Comparison of ENCODE assay signal across 8 cellular contexts in genomic region chr19:14206737-14207725, GRCh38. TPM values are rescaled to one million over a fixed set of nuclear protein-coding genes. Genes with fewer than 3 reads are reported as not detected.
DNase-seq lines count a peak whose midpoint lies in the region; ATAC-seq and TF ChIP-seq lines count a peak whose summit lies in the region.
"Not testable (repeated sequence)": the region's sequence is repeated elsewhere in the genome, so short reads cannot be mapped to it uniquely, and the experiment has no call there.

No MANE protein-coding gene starts in this region.

- peak overlapping the region; percentile 71 for H3K27ac ChIP-seq in CD8-positive, alpha-beta memory T cell (ENCODE audit: low read depth, low read length)
- H3K27ac ChIP-seq in HL-60 (replicated peaks): not testable (repeated sequence)
- H3K27ac ChIP-seq in neural progenitor cell: peak overlapping the region; percentile 91

- peak; percentile 69 to 89 (median 81) for DNase-seq in CD8-positive, alpha-beta memory T cell
- DNase-seq in HL-60 (ENCODE audit: low read depth in 1 of 2, low spot score in 1 of 2): peak in 1 of 2 experiments; percentile 63
- DNase-seq in NCI-H460 (ENCODE audit: extremely low read depth, low read depth): peak; percentile 86
- DNase-seq in WTC11 (ENCODE audit: low spot score): peak; percentile 97
- peak; percentile 95 for DNase-seq in astrocyte of the spinal cord (ENCODE audit: low read depth, low spot score)
- DNase-seq in cardiac septum (ENCODE audit: low spot score): peak; percentile 93
- DNase-seq in neural progenitor cell (ENCODE audit: low spot score): peak; percentile 96
- peak; percentile 51 to 66 for DNase-seq in stimulated activated CD8-positive, alpha-beta memory T cell treated with anti-CD3 and anti-CD28 coated beads, Interleukin-7, amount 100 ng/mL, for 1 hour (ENCODE audit: low read depth in 2 of 2)

- peak overlapping the region; percentile 88 to 99 (median 96) for H3K4me3 Mint-ChIP-seq in CD8-positive, alpha-beta memory T cell
- H3K4me3 Mint-ChIP-seq in WTC11 (peak overlapping the region; percentile 83), neural progenitor cell (peak overlapping the region; percentile 96)

- H3K36me3 ChIP-seq in CD8-positive, alpha-beta memory T cell (ENCODE audit: insufficient read depth, low read length); neural progenitor cell: not testable (repeated sequence)

- peaks cover 24% of the 10 kb centered on the region for H4K20me1 ChIP-seq in neural progenitor cell (ENCODE audit: low read depth)

- not testable (repeated sequence) for H3K9me3 ChIP-seq in CD8-positive, alpha-beta memory T cell (ENCODE audit: low read length); neural progenitor cell (ENCODE audit: low read depth)

- H3K36me3 Mint-ChIP-seq in CD8-positive, alpha-beta memory T cell; WTC11; neural progenitor cell: not testable (repeated sequence)

- TF ChIP-seq CTCF in HL-60 (IDR thresholded peaks at IDR 0.05; ENCODE audit: insufficient read depth, low read length); WTC11 (IDR thresholded peaks at IDR 0.05); astrocyte of the spinal cord (IDR thresholded peaks at IDR 0.05; ENCODE audit: low read depth, low read length); neural progenitor cell (IDR thresholded peaks at IDR 0.05): not testable (repeated sequence)

- H3K27me3 ChIP-seq in CD8-positive, alpha-beta memory T cell (ENCODE audit: insufficient read depth, low read length, poor library complexity, severe bottlenecking); neural progenitor cell: not testable (repeated sequence)
- H3K27me3 ChIP-seq in HL-60 (ENCODE audit: insufficient read depth, poor library complexity, severe bottlenecking): peaks cover 15% of the 10 kb centered on the region

- ATAC-seq in WTC11: peak; percentile 73

- H3K9me3 Mint-ChIP-seq in CD8-positive, alpha-beta memory T cell; WTC11; neural progenitor cell: not testable (repeated sequence)

- H2AFZ ChIP-seq in neural progenitor cell (replicated peaks): peak overlapping the region; percentile 96

- POLR2A ChIA-PET in CD8-positive, alpha-beta memory T cell (lab: Charles Lee): not testable (repeated sequence)
- POLR2A ChIA-PET in WTC11 (lab: Charles Lee): interaction anchor here (0.9 kb wide), 1 partner anchor 42 kb away, joined by 4 read pairs; no protein-coding TSS in a partner anchor

- intact Hi-C loops in cardiac septum (cut with DNase I): not testable (repeated sequence)

- H3K9ac ChIP-seq in neural progenitor cell: not testable (repeated sequence)

- peak overlapping the region; percentile 71 to 99 (median 93) for H3K27ac Mint-ChIP-seq in CD8-positive, alpha-beta memory T cell
- H3K27ac Mint-ChIP-seq in WTC11: peak overlapping the region; percentile 98
- H3K27ac Mint-ChIP-seq in neural progenitor cell: peak overlapping the region; percentile 100

- peaks cover 41% of the 10 kb centered on the region for H3K79me2 ChIP-seq in neural progenitor cell (ENCODE audit: low read depth)

- H3K4me2 ChIP-seq in neural progenitor cell: peak overlapping the region; percentile 87

- H3F3A ChIP-seq in neural progenitor cell (ENCODE audit: low read depth): peaks cover 12% of the 10 kb centered on the region

- peak overlapping the region; percentile 81 for H3K4me3 ChIP-seq in CD8-positive, alpha-beta memory T cell (ENCODE audit: low read length)
- H3K4me3 ChIP-seq in HL-60 (replicated peaks; ENCODE audit: insufficient read depth, low read length) (peak overlapping the region; percentile 43), astrocyte of the spinal cord (ENCODE audit: low read depth, low read length) (peak overlapping the region; percentile 44), neural progenitor cell (peak overlapping the region; percentile 78)

- H3K4me1 ChIP-seq in CD8-positive, alpha-beta memory T cell (ENCODE audit: insufficient read depth, low read length): not testable (repeated sequence)
- peaks cover 18% of the 10 kb centered on the region for H3K4me1 ChIP-seq in neural progenitor cell

- H3K4me1 Mint-ChIP-seq in CD8-positive, alpha-beta memory T cell: peaks cover 20 to 55% (median 24%) of the 10 kb centered on the region in 3 donors
- H3K4me1 Mint-ChIP-seq in WTC11 (peaks cover 44% of the 10 kb centered on the region), neural progenitor cell (peaks cover 38% of the 10 kb centered on the region)

- CTCF ChIA-PET in CD8-positive, alpha-beta memory T cell (lab: Charles Lee): not testable (repeated sequence)
- CTCF ChIA-PET in WTC11 (lab: Charles Lee): interaction anchor here (0.6 kb wide), 1 partner anchor 141 kb away, joined by 4 read pairs; no protein-coding TSS in a partner anchor

- H3K27me3 Mint-ChIP-seq in CD8-positive, alpha-beta memory T cell; neural progenitor cell (ENCODE audit: insufficient read depth, low read depth): not testable (repeated sequence)
- H3K27me3 Mint-ChIP-seq in WTC11 (ENCODE audit: low read depth): peaks cover 33% of the 10 kb centered on the region

- in situ Hi-C loops in astrocyte of the spinal cord (cut with HindIII; ENCODE audit: low sequenced_read_pairs): not testable (repeated sequence)

TF ChIP-seq in WTC11, 78 proteins besides CTCF, POLR2A, EP300 and RAD21 (continues in another document):
- TF ChIP-seq PRDM15 (CRISPR knock-in tag; IDR thresholded peaks at IDR 0.05) (peak; percentile 98), ETV6 (CRISPR knock-in tag; IDR thresholded peaks at IDR 0.05) (0 out of 2 replicates have a peak, but pooled peaks have one; percentile 13), MAX (CRISPR knock-in tag; IDR thresholded peaks at IDR 0.05) (peak; percentile 33; the same call in 1 of the 2 replicates), ZBTB43 (CRISPR knock-in tag; IDR thresholded peaks at IDR 0.05) (0 out of 2 replicates have a peak, but pooled peaks have one; percentile 55), ZNF416 (CRISPR knock-in tag; IDR thresholded peaks at IDR 0.05) (peak; percentile 79; the same call in 1 of the 2 replicates)

RNA-seq across cellular contexts. Expression of gene ADGRL1, which starts 1.1 kb away (rescaled TPM):
- total RNA-seq in CD8-positive, alpha-beta memory T cell: 1 to 10 TPM; 5.8 TPM
- polyA plus RNA-seq in CD8-positive, alpha-beta memory T cell: 0.81 TPM
- total RNA-seq in NCI-H460 (2014; rRNA removed; shearing (Covaris generic)): 5.8 and 6.2 TPM in 2 replicates
- 7.2 and 15.0 TPM in 2 replicates for polyA plus RNA-seq in NCI-H460 (2014; cell fraction: nucleus; rRNA removed)
- total RNA-seq in WTC11 (2021) (128 to 140 TPM (median 140 TPM) in 3 replicates), cardiac septum (7.9 TPM), neural progenitor cell (ENCODE audit: low replicate concordance) (13.3 and 59.0 TPM in 2 replicates)
